14 cellular contexts compared by ENCODE assay signal in the genomic region with DNA sequence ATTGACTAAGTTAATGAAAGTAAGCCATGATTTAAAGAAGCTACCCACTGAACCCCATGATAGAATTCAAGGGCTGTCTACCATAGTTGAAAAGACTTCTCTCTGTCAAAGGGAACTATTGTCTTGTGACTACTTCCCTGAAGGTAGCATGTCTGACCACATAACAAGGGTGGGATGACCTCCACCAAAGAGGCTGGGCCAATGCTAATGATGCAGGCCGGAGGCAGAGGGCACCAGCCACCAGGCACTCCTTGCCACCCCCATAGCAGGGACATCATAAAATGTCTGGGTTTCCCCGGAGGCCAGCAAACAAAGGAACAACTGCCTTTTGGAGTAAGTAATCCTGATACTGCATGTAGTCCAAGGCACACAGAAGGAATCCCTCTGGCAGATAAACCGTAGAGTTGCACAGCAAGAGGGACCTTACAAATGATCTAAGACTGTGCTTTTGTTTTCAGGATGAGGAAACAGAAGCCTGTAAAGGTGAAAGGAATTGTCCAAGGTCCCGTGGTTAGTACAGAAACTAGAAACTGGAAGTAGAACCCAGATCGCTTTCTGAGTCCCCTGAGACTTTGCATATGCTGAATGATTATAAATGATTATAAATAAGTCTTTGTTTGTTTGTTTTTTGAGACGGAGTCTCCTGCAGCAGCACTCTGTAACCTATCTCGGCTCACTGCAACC. TPM values are rescaled to one million over a fixed set of nuclear protein-coding genes. Genes with fewer than 3 reads are reported as not detected.
DNase-seq lines count a peak whose midpoint lies in the region; ATAC-seq and TF ChIP-seq lines count a peak whose summit lies in the region.
"Had no signal": no experiment of that assay in that cellular context is flagged by ENCODE, and none has a peak within 500 bp of the region (broad histone marks: within the 10 kb centered on the region; RNA-seq: fewer than 3 reads in every experiment).

No MANE protein-coding gene starts in this region.

- H3K79me2 ChIP-seq in H9 (ENCODE audit: insufficient read depth, low read length), result no peaks in the 10 kb centered on the region

- no peak overlapping the region for H3K4me3 Mint-ChIP-seq in H9
- H3K4me3 Mint-ChIP-seq: activated naive CD4-positive, alpha-beta T cell treated with anti-CD3 and anti-CD28 coated beads, Interleukin-2, amount 10 ng/mL, durations not matched to agents 7 days and 5 days; CD4-positive, CD25-positive, alpha-beta regulatory T cell had no signal

- CTCF ChIA-PET in RWPE1 (lab: Yijun Ruan, JAX), result no interaction called here

- no peak overlapping the region for H3K56ac ChIP-seq in H9 (ENCODE audit: insufficient read length, low read depth, low read length)

- H3T11ph ChIP-seq in H9 (ENCODE audit: low read length), result no peak overlapping the region

- H3K27me3 ChIP-seq in H9 (ENCODE audit: insufficient read depth, low read length) (no peaks in the 10 kb centered on the region), tibial artery (no peaks in the 10 kb centered on the region)
- H3K27me3 ChIP-seq: dorsolateral prefrontal cortex had no signal

- H3K23ac ChIP-seq in H9 (ENCODE audit: insufficient read length, low read depth, low read length), result no peak overlapping the region

- no peak overlapping the region for H2BK12ac ChIP-seq in H9 (ENCODE audit: insufficient read length, low read depth, low read length)

- no peaks in the 10 kb centered on the region for H3K23me2 ChIP-seq in H9 (ENCODE audit: insufficient read length, low read depth, low read length, poor library complexity, severe bottlenecking)

- DNase-seq in NB4 (ENCODE audit: low read depth) (peak; percentile 28), RWPE1 (ENCODE audit: low spot score) (no peak), sciatic nerve (ENCODE audit: low spot score) (no peak), H9 (no peak), tibial artery (no peak)
- DNase-seq: activated CD4-positive, CD25-positive, alpha-beta regulatory T cell treated with anti-CD3 and anti-CD28 coated beads, Interleukin-2, amount 50 U/mL, for 72 hours; activated naive CD4-positive, alpha-beta T cell treated with anti-CD3 and anti-CD28 coated beads, Interleukin-2, amount 10 ng/mL, durations not matched to agents 7 days and 5 days; CD4-positive, CD25-positive, alpha-beta regulatory T cell; dorsolateral prefrontal cortex; NCI-H2081 treated with DMSO at 0.1 percent for 48 hours had no signal

- no peak overlapping the region for H2BK15ac ChIP-seq in H9 (ENCODE audit: low read depth, low read length)

- H4K20me1 ChIP-seq in H9 (ENCODE audit: control insufficient read depth, insufficient read depth, insufficient read length), result no peaks in the 10 kb centered on the region

- no peak overlapping the region for H3K4ac ChIP-seq in H9 (ENCODE audit: low read depth, low read length)

- H2AK5ac ChIP-seq in H9 (ENCODE audit: insufficient read length, low read length), result no peak overlapping the region

- no peak overlapping the region for H3K18ac ChIP-seq in H9 (ENCODE audit: insufficient read length, low read depth, low read length)

- no peaks in the 10 kb centered on the region for H3K27me3 Mint-ChIP-seq in H9 (ENCODE audit: low read depth)

- H3K79me1 ChIP-seq in H9 (ENCODE audit: insufficient read depth, low read depth, low read length, poor library complexity, severe bottlenecking), result no peaks in the 10 kb centered on the region

- H3K9me3 ChIP-seq in H9 (ENCODE audit: control insufficient read depth, low read depth, low read length) (no peaks in the 10 kb centered on the region), tibial artery (no peaks in the 10 kb centered on the region)
- H3K9me3 ChIP-seq: thoracic aorta had no signal

- ATAC-seq in GM18505 (IDR thresholded peaks at IDR 0.05; ENCODE audit: unreplicated experiment), result peak; percentile 74
- peak; percentile 85 for ATAC-seq in GM21447 (IDR thresholded peaks at IDR 0.05; ENCODE audit: unreplicated experiment)
- peak; percentile 73 for ATAC-seq in HG03066 (IDR thresholded peaks at IDR 0.05; ENCODE audit: low read depth, unreplicated experiment)
- ATAC-seq in sciatic nerve, result no peak

- H4K5ac ChIP-seq in H9 (ENCODE audit: insufficient read length, low read depth, low read length), result no peak overlapping the region

- POLR2A ChIA-PET in RWPE1 (lab: Yijun Ruan, JAX; ENCODE audit: low non-redundant PET), result no interaction called here

- H3K4me1 Mint-ChIP-seq in H9, result peaks cover 8 to 9% of the 10 kb centered on the region in 2 experiments

- no peak overlapping the region for H2BK20ac ChIP-seq in H9 (ENCODE audit: low read depth, low read length, poor library complexity, severe bottlenecking)

- H3K9ac ChIP-seq in H9 (ENCODE audit: extremely low read depth, insufficient read length, low read length), result no peak overlapping the region

- H3K27ac Mint-ChIP-seq in H9, result no peak overlapping the region
- H3K27ac Mint-ChIP-seq: activated naive CD4-positive, alpha-beta T cell treated with anti-CD3 and anti-CD28 coated beads, Interleukin-2, amount 10 ng/mL, durations not matched to agents 7 days and 5 days; CD4-positive, CD25-positive, alpha-beta regulatory T cell had no signal

- H3K9me3 Mint-ChIP-seq in H9, result no peaks in the 10 kb centered on the region
- H3K9me3 Mint-ChIP-seq: activated naive CD4-positive, alpha-beta T cell treated with anti-CD3 and anti-CD28 coated beads, Interleukin-2, amount 10 ng/mL, durations not matched to agents 7 days and 5 days; CD4-positive, CD25-positive, alpha-beta regulatory T cell had no signal

- no peak overlapping the region for H2BK120ac ChIP-seq in H9 (ENCODE audit: low read depth, low read length, poor library complexity, severe bottlenecking)

- no peak overlapping the region for H4K8ac ChIP-seq in H9 (replicated peaks; ENCODE audit: insufficient read length, low read depth, low read length)

- H3K36me3 ChIP-seq in tibial artery, result no peaks in the 10 kb centered on the region
- H3K36me3 ChIP-seq: thoracic aorta had no signal

- WGBS in H9 (ENCODE audit: extremely low coverage, insufficient read length, low lambda C conversion rate), result no CpG with 5 or more reads among the region's 7 CpGs

- H3K27ac ChIP-seq in RWPE1, result no peak overlapping the region
- H3K27ac ChIP-seq in H9 (ENCODE audit: insufficient read length, low read depth, low read length), result no peak overlapping the region
- no peak overlapping the region for H3K27ac ChIP-seq in tibial artery
- H3K27ac ChIP-seq: dorsolateral prefrontal cortex, thoracic aorta had no signal

- no peak for TF ChIP-seq CTCF in NB4 (IDR thresholded peaks at IDR 0.05; ENCODE audit: low read depth, low read length)
- no peak for TF ChIP-seq CTCF in RWPE1 (conservative IDR thresholded peaks at IDR 0.05; ENCODE audit: low read depth)
- TF ChIP-seq CTCF in H9 (conservative IDR thresholded peaks at IDR 0.05), result no peak
- no peak for TF ChIP-seq CTCF in tibial artery (IDR thresholded peaks at IDR 0.05)

- no peak overlapping the region for H3K14ac ChIP-seq in H9 (ENCODE audit: insufficient read depth, low read length)

- no peak for TF ChIP-seq POLR2A in GM18505 (IDR thresholded peaks at IDR 0.05; ENCODE audit: borderline replicate concordance, extremely low read depth, insufficient read depth, insufficient read length)
- TF ChIP-seq POLR2A in NB4 (IDR thresholded peaks at IDR 0.05; ENCODE audit: extremely low read depth, insufficient read length), result no peak

- no peak overlapping the region for H2AFZ ChIP-seq in H9 (ENCODE audit: low read length)

- H3K4me2 ChIP-seq in H9 (ENCODE audit: insufficient read depth, insufficient read length, low read length), result no peak overlapping the region

- H4K91ac ChIP-seq in H9 (ENCODE audit: insufficient read length, low read depth, low read length), result no peak overlapping the region

- no peaks in the 10 kb centered on the region for H3K4me1 ChIP-seq in H9 (ENCODE audit: insufficient read depth, low read length)
- H3K4me1 ChIP-seq in tibial artery, result peaks cover 0 to under 1% (median 0%) of the 10 kb centered on the region in 4 donors

- intact Hi-C loops in sciatic nerve (cut with DNase I), result no loop called here
- intact Hi-C loops in tibial artery (cut with DNase I; ENCODE audit: low total_unique reads), result no loop called here

- H3K4me3 ChIP-seq in NB4 (ENCODE audit: low read depth, low read length), result no peak overlapping the region
- no peak overlapping the region for H3K4me3 ChIP-seq in tibial artery
- H3K4me3 ChIP-seq: dorsolateral prefrontal cortex, thoracic aorta had no signal

- no peaks in the 10 kb centered on the region for H3K36me3 Mint-ChIP-seq in H9 (ENCODE audit: insufficient read depth in 1 of 3, low read depth in 3 of 3)
- H3K36me3 Mint-ChIP-seq: activated naive CD4-positive, alpha-beta T cell treated with anti-CD3 and anti-CD28 coated beads, Interleukin-2, amount 10 ng/mL, durations not matched to agents 7 days and 5 days; CD4-positive, CD25-positive, alpha-beta regulatory T cell had no signal

- no peak overlapping the region for H2BK5ac ChIP-seq in H9 (ENCODE audit: insufficient read length, low read length)

RNA-seq across cellular contexts. Expression of a gene that starts 33.5 kb away (rescaled TPM):
- 81.2 TPM for total RNA-seq in sciatic nerve
- 3.8 and 4.0 TPM in 2 replicates for total RNA-seq in H9 (2021)

Comparison
In these comparisons a context has a peak if more than half of its experiments do, and no peak if none do; other contexts are left out.
1. RNA of a gene that starts 33.5 kb away (total RNA-seq): 81.2 TPM in sciatic nerve (single experiment); 3.8 to 4.0 TPM in H9; every median in the first group is over 10 times any median in the second.